Comparison of ENCODE assay signal across 18 cellular contexts in genomic region chr5:176192094-176192721, GRCh38. TPM values are rescaled to one million over a fixed set of nuclear protein-coding genes. Genes with fewer than 3 reads are reported as not detected.
A peak's percentile ranks its signal among the peaks of the same experiment; 100 is the strongest.
DNase-seq lines count a peak whose midpoint lies in the region; ATAC-seq and TF ChIP-seq lines count a peak whose summit lies in the region.
"Had no signal": no experiment of that assay in that cellular context is flagged by ENCODE, and none has a peak within 500 bp of the region (broad histone marks: within the 10 kb centered on the region; RNA-seq: fewer than 3 reads in every experiment).

No MANE protein-coding gene starts in this region.

- TF ChIP-seq POLR2A in ovary (IDR thresholded peaks at IDR 0.05) (no peak), heart left ventricle (IDR thresholded peaks at IDR 0.05) (no peak)

- H3K4me3 ChIP-seq in H7 (ENCODE audit: insufficient read depth, low read depth, low read length) (no peak overlapping the region), ovary (no peak overlapping the region), heart left ventricle (no peak overlapping the region)
- H3K4me3 ChIP-seq: A549 had no signal

- H3K27me3 ChIP-seq in H7 (ENCODE audit: control insufficient read depth, insufficient read depth, low read length) (peaks cover 6% of the 10 kb centered on the region; the same call in 1 of the 2 replicates), ovary (no peaks in the 10 kb centered on the region), heart left ventricle (peaks cover 0 to 27% (median 7%) of the 10 kb centered on the region in 9 donors)
- H3K27me3 ChIP-seq: BE2C had no signal

- WGBS in ovary, 3 donors = 75 to 81% (median 76%) methylated on average over 13 of the region's 13 CpGs
- 67 to 81% (median 71%) methylated on average over 10 to 13 of the region's 13 CpGs for WGBS in heart left ventricle, 4 donors

- no peak for ATAC-seq in heart left ventricle
- ATAC-seq in GM18502 (IDR thresholded peaks at IDR 0.05; ENCODE audit: poor library complexity, unreplicated experiment) = no peak
- ATAC-seq: HepG2 had no signal

- peak overlapping the region; percentile 67 to 87 for H3K27ac ChIP-seq in ovary
- no peak overlapping the region for H3K27ac ChIP-seq in heart left ventricle
- H3K27ac ChIP-seq: A549, C4-2B had no signal

- H3K36me3 ChIP-seq in H7 (replicated peaks; ENCODE audit: control insufficient read depth, insufficient read depth, low read length) = no peaks in the 10 kb centered on the region
- no peaks in the 10 kb centered on the region for H3K36me3 ChIP-seq in ovary
- no peaks in the 10 kb centered on the region for H3K36me3 ChIP-seq in heart left ventricle
- H3K36me3 ChIP-seq: BE2C had no signal

- TF ChIP-seq CTCF in ovary (IDR thresholded peaks at IDR 0.05) (no peak), heart left ventricle (IDR thresholded peaks at IDR 0.05) (no peak)

- H3K9me3 ChIP-seq in ovary (no peaks in the 10 kb centered on the region), heart left ventricle (no peaks in the 10 kb centered on the region)
- H3K9me3 ChIP-seq: A549, BE2C had no signal

- no peak for TF ChIP-seq EP300 in ovary (IDR thresholded peaks at IDR 0.05)

- intact Hi-C loops in ovary (cut with DNase I) (no loop called here), heart left ventricle (cut with DNase I) (no loop called here)

- peak; percentile 31 for DNase-seq in H7
- peak; percentile 23 for DNase-seq in NCI-H510A (lab: John Stamatoyannopoulos, UW)
- DNase-seq in SHP77 treated with DMSO at 0.1 percent for 48 hours (lab: John Stamatoyannopoulos, UW) = peak; percentile 47
- DNase-seq in ovary = no peak
- no peak for DNase-seq in EL
- no peak for DNase-seq in heart left ventricle
- no peak for DNase-seq in OCI-M1 (lab: John Stamatoyannopoulos, UW)
- DNase-seq: BE2C; CD4-positive, alpha-beta memory T cell; COR-L47; DMS153; GOT3; HCEC 1CT; HFFc6 had no signal

- H3K4me1 ChIP-seq in ovary (ENCODE audit: insufficient read depth) (peaks cover 7% of the 10 kb centered on the region), heart left ventricle (peaks cover 0 to 5% (median 0%) of the 10 kb centered on the region in 12 donors)
- H3K4me1 ChIP-seq: A549, BE2C had no signal

RNA-seq across cellular contexts. Expression of gene SIMC1, which starts 46.0 kb away (rescaled TPM):
- total RNA-seq in H7 (2014; rRNA removed; shearing (Covaris generic)) = 13.0 and 15.0 TPM in 2 replicates
- total RNA-seq in ovary = 100 to 1,000 TPM in 2 of 7 donors, 10 to 100 TPM in 5; 50.9 to 114 (median 76.3) TPM
- polyA plus RNA-seq in ovary = 100 to 1,000 TPM in 1 of 2 donors, 10 to 100 TPM in 1; 39.0 to 104 TPM
- 1 to 10 TPM; 2.8 to 9.0 (median 6.1) TPM for total RNA-seq in heart left ventricle
- polyA plus RNA-seq in heart left ventricle = 1 to 10 TPM; 2.2 to 2.6 TPM

Comparison
In these comparisons a context has a peak if more than half of its experiments do, and no peak if none do; other contexts are left out.
1. DNase-seq: peak in H7 (single experiment), NCI-H510A (single experiment) and SHP77 treated with DMSO at 0.1 percent for 48 hours (single experiment); none in ovary (0 of 5), EL (single experiment), heart left ventricle (0 of 5) and OCI-M1 (single experiment).
2. H3K27ac ChIP-seq: peak in ovary (2 of 2); none in heart left ventricle (0 of 12).